In the genomic region with DNA sequence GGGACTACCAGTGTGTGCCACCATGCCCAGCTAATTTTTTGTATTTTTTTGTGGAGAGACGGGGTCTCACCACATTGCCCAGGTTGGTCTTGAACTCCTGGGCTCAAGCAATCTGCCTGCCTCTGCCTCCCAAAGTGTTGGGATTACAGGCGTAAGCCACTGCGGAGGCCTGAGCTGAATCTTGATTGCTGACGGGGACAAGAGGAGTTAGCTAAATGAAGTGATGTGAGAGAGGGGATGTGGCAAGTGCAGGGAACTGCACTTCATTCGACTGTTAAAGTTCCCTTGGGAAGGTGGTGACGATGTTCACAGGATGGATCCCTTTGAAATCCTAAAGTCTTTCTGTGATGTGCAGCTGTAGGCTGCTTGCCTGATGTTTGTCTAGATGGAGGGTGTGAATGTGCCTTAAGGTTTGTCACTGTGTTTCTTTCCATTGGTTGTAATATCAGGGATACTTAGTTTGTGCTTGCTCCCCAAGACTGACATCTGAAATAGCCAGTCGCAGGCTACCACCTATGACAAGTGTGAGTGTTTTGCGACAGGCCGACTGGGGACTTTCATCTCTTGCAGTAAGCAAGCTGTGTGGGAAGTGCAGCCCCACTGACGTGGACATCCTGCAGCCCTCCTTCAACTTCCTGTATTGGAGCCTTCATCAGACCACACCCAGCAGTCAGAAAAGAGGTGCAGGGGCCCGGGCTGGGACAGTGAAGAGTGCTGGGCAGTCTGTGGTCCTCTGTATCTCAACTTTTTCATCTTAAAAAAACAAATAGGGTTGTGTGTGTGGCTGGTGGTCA, we compare ENCODE assay signal across 8 cellular contexts.
DNase-seq lines count a peak whose midpoint lies in the region; ATAC-seq lines count a peak whose summit lies in the region.

No MANE protein-coding gene starts in this region.

- H3K4me1 Mint-ChIP-seq in T-helper 1 cell treated with Interleukin-12 subunit alpha and Interleukin-12 subunit beta and Interleukin-4 antibody, amounts not matched to agents 30 μg/mL and 1 μg/mL, for 36 hours (ENCODE audit: low read depth): peaks cover 37% of the 10 kb centered on the region
- H3K4me1 Mint-ChIP-seq in memory B cell: peaks cover 33% of the 10 kb centered on the region

- peaks cover 7% of the 10 kb centered on the region for H3K36me3 Mint-ChIP-seq in T-helper 1 cell treated with Interleukin-12 subunit alpha and Interleukin-12 subunit beta and Interleukin-4 antibody, amounts not matched to agents 30 μg/mL and 1 μg/mL, for 36 hours (ENCODE audit: low read depth)
- H3K36me3 Mint-ChIP-seq in memory B cell: peaks cover 5% of the 10 kb centered on the region

- peak overlapping the region; percentile 98 for H3K27ac Mint-ChIP-seq in T-helper 1 cell treated with Interleukin-12 subunit alpha and Interleukin-12 subunit beta and Interleukin-4 antibody, amounts not matched to agents 30 μg/mL and 1 μg/mL, for 36 hours
- H3K27ac Mint-ChIP-seq in memory B cell: peak overlapping the region; percentile 94

- DNase-seq in adipocyte (ENCODE audit: low read depth) (peak; percentile 4), memory B cell (ENCODE audit: low spot score in 2 of 2) (peak; percentile 66 to 79), NCI-H2029 (lab: John Stamatoyannopoulos, UW) (no peak), HuH-7.5 (ENCODE audit: low spot score) (no peak)
- DNase-seq in stimulated activated CD8-positive, alpha-beta memory T cell treated with anti-CD3 and anti-CD28 coated beads, Interleukin-4, amount 100 ng/mL, for 48 hours: peak; percentile 88

- H3K9me3 Mint-ChIP-seq in T-helper 1 cell treated with Interleukin-12 subunit alpha and Interleukin-12 subunit beta and Interleukin-4 antibody, amounts not matched to agents 30 μg/mL and 1 μg/mL, for 36 hours: no peaks in the 10 kb centered on the region
- H3K9me3 Mint-ChIP-seq in memory B cell: no peaks in the 10 kb centered on the region

- peaks cover 2% of the 10 kb centered on the region for H3K27me3 ChIP-seq in adipocyte (replicated peaks; ENCODE audit: control insufficient read depth, insufficient read depth, low read length)

- H3K4me3 Mint-ChIP-seq in T-helper 1 cell treated with Interleukin-12 subunit alpha and Interleukin-12 subunit beta and Interleukin-4 antibody, amounts not matched to agents 30 μg/mL and 1 μg/mL, for 36 hours: peak overlapping the region; percentile 82
- H3K4me3 Mint-ChIP-seq in memory B cell: peak overlapping the region; percentile 87

- H3K27me3 Mint-ChIP-seq in T-helper 1 cell treated with Interleukin-12 subunit alpha and Interleukin-12 subunit beta and Interleukin-4 antibody, amounts not matched to agents 30 μg/mL and 1 μg/mL, for 36 hours (ENCODE audit: low read depth): no peaks in the 10 kb centered on the region
- H3K27me3 Mint-ChIP-seq in memory B cell: peaks cover 1% of the 10 kb centered on the region

- H3K4me3 ChIP-seq in adipocyte (ENCODE audit: low read length): no peak overlapping the region

- no peak overlapping the region for H3K9ac ChIP-seq in adipocyte (ENCODE audit: low read length)

- no peaks in the 10 kb centered on the region for H3K9me3 ChIP-seq in adipocyte (ENCODE audit: control insufficient read depth, low read length)

- ATAC-seq in GM18909 (IDR thresholded peaks at IDR 0.05; ENCODE audit: poor library complexity, unreplicated experiment) (peak; percentile 87), HG03095 (IDR thresholded peaks at IDR 0.05; ENCODE audit: unreplicated experiment) (peak; percentile 86), memory B cell (ENCODE audit: low read depth) (peak; percentile 98)

- no peaks in the 10 kb centered on the region for H3K4me1 ChIP-seq in adipocyte (ENCODE audit: control insufficient read depth, insufficient read depth, low read length)

- H3K36me3 ChIP-seq in adipocyte (ENCODE audit: control insufficient read depth, insufficient read depth, low read length, severe bottlenecking): no peaks in the 10 kb centered on the region

Comparison
In these comparisons a context has a peak if more than half of its experiments do, and no peak if none do; other contexts are left out.
1. DNase-seq: peak in adipocyte (single experiment), memory B cell (2 of 2) and stimulated activated CD8-positive, alpha-beta memory T cell treated with anti-CD3 and anti-CD28 coated beads, Interleukin-4, amount 100 ng/mL, for 48 hours (single experiment); none in NCI-H2029 (single experiment) and HuH-7.5 (single experiment).
2. Peak in every context shown above with its lines, with median percentiles within 50 percentile points of each other: ATAC-seq.